ENCODE assay signal across 8 cellular contexts in genomic region chr19:55635856-55636440, GRCh38. TPM values are rescaled to one million over a fixed set of nuclear protein-coding genes. Genes with fewer than 3 reads are reported as not detected.
DNase-seq lines count a peak whose midpoint lies in the region; ATAC-seq and TF ChIP-seq lines count a peak whose summit lies in the region.

No MANE protein-coding gene starts in this region.

- H3K9ac ChIP-seq in skeletal muscle tissue (ENCODE audit: low read depth in 1 of 3, low read length in 3 of 3) = peak overlapping the region; percentile 100

- H3K4me3 Mint-ChIP-seq in activated CD8-positive, alpha-beta T cell treated with anti-CD3 and anti-CD28 coated beads for 36 hours = peak overlapping the region; percentile 99

- CTCF ChIA-PET in activated CD8-positive, alpha-beta T cell treated with anti-CD3 and anti-CD28 coated beads for 36 hours (lab: Charles Lee) = interaction anchor here (1.0 to 6.2 kb wide), 4 partner anchors 9 to 30 kb away, joined by 4 to 45 read pairs (median 12); partner anchors contain the start of genes CCDC106, U2AF2 and ZNF865

- H3K4me1 Mint-ChIP-seq in activated CD8-positive, alpha-beta T cell treated with anti-CD3 and anti-CD28 coated beads for 36 hours (ENCODE audit: low read depth) = peaks cover 56% of the 10 kb centered on the region

- peak; percentile 17 for DNase-seq in H7
- DNase-seq in activated CD8-positive, alpha-beta T cell treated with anti-CD3 and anti-CD28 coated beads for 36 hours = no peak
- peak in 2 of 3 donors; percentile 16 to 29 for DNase-seq in right cardiac atrium
- no peak for DNase-seq in SW480 (ENCODE audit: low spot score)

- POLR2A ChIA-PET in activated CD8-positive, alpha-beta T cell treated with anti-CD3 and anti-CD28 coated beads for 36 hours (lab: Charles Lee) = interaction anchor here (1.0 to 1.2 kb wide), 2 partner anchors 8 to 9 kb away, joined by 3 read pairs; no protein-coding TSS in a partner anchor

- H3K36me3 ChIP-seq in H7 (replicated peaks; ENCODE audit: control insufficient read depth, insufficient read depth, low read length) (no peaks in the 10 kb centered on the region; the same call in none of the 2 replicates), skeletal muscle tissue (ENCODE audit: control insufficient read depth in 3 of 3, insufficient read depth in 3 of 3, low read length in 3 of 3) (peaks cover 0 to 7% (median 2%) of the 10 kb centered on the region in 3 donors)

- no peak for TF ChIP-seq CTCF in activated CD8-positive, alpha-beta T cell treated with anti-CD3 and anti-CD28 coated beads for 36 hours (IDR thresholded peaks at IDR 0.05)

- peaks cover 45% of the 10 kb centered on the region for H3K36me3 Mint-ChIP-seq in activated CD8-positive, alpha-beta T cell treated with anti-CD3 and anti-CD28 coated beads for 36 hours (ENCODE audit: low read depth)

- H3K9me3 Mint-ChIP-seq in activated CD8-positive, alpha-beta T cell treated with anti-CD3 and anti-CD28 coated beads for 36 hours = peaks cover 4% of the 10 kb centered on the region

- H3K27me3 ChIP-seq in H7 (ENCODE audit: control insufficient read depth, insufficient read depth, low read length) (no peaks in the 10 kb centered on the region), right cardiac atrium (ENCODE audit: control insufficient read depth, insufficient read depth) (no peaks in the 10 kb centered on the region), skeletal muscle tissue (ENCODE audit: control insufficient read depth in 3 of 3, insufficient read depth in 3 of 3, low read length in 3 of 3) (no peaks in the 10 kb centered on the region)

- H3K27ac Mint-ChIP-seq in activated CD8-positive, alpha-beta T cell treated with anti-CD3 and anti-CD28 coated beads for 36 hours = peak overlapping the region; percentile 100

- no peak for ATAC-seq in activated CD8-positive, alpha-beta T cell treated with anti-CD3 and anti-CD28 coated beads for 36 hours
- no peak for ATAC-seq in right cardiac atrium
- ATAC-seq in HG02938 (IDR thresholded peaks at IDR 0.05; ENCODE audit: unreplicated experiment) = no peak
- no peak for ATAC-seq in GM19463 (IDR thresholded peaks at IDR 0.05; ENCODE audit: unreplicated experiment)
- no peak for ATAC-seq in HG02798 (IDR thresholded peaks at IDR 0.05; ENCODE audit: poor library complexity, unreplicated experiment)

- WGBS in right cardiac atrium = 63% methylated on average over 7 of the region's 7 CpGs

- no peaks in the 10 kb centered on the region for H3K27me3 Mint-ChIP-seq in activated CD8-positive, alpha-beta T cell treated with anti-CD3 and anti-CD28 coated beads for 36 hours

- intact Hi-C loops in activated CD8-positive, alpha-beta T cell treated with anti-CD3 and anti-CD28 coated beads for 36 hours (cut with micrococcal nuclease) = no loop called here
- intact Hi-C loops in right cardiac atrium (cut with DNase I) = loop anchor here in 2 of 4 donors (10.0 kb wide), 1 partner anchor 121 kb away; no protein-coding TSS in a partner anchor

- H3K4me3 ChIP-seq in H7 (ENCODE audit: insufficient read depth, low read depth, low read length) = peak overlapping the region; percentile 92
- H3K4me3 ChIP-seq in right cardiac atrium (ENCODE audit: low read length) = peak overlapping the region; percentile 98
- peak overlapping the region; percentile 100 for H3K4me3 ChIP-seq in skeletal muscle tissue (ENCODE audit: low read length in 3 of 3)

- H3K9me3 ChIP-seq in right cardiac atrium (ENCODE audit: control insufficient read depth, low read length) = no peaks in the 10 kb centered on the region
- H3K9me3 ChIP-seq in skeletal muscle tissue (ENCODE audit: control insufficient read depth in 3 of 3, low read length in 3 of 3) = no peaks in the 10 kb centered on the region

- H3K27ac ChIP-seq in right cardiac atrium (ENCODE audit: low read length) = peak overlapping the region; percentile 100
- peak overlapping the region; percentile 99 for H3K27ac ChIP-seq in skeletal muscle tissue (ENCODE audit: low read depth, low read length)

- peaks cover 17% of the 10 kb centered on the region for H3K4me1 ChIP-seq in right cardiac atrium (ENCODE audit: control insufficient read depth, insufficient read depth, low read length)
- H3K4me1 ChIP-seq in skeletal muscle tissue (ENCODE audit: control insufficient read depth in 3 of 3, insufficient read depth in 3 of 3, low read length in 3 of 3) = peaks cover 48 to 63% (median 62%) of the 10 kb centered on the region in 3 donors

RNA-seq across cellular contexts. Expression of gene ZNF580, which starts 4.9 kb away (rescaled TPM):
- total RNA-seq in H7 (2014; rRNA removed; shearing (Covaris generic)) = 16.0 and 25.0 TPM in 2 replicates
- 10 to 100 TPM; 24.8 to 26.2 TPM for total RNA-seq in activated CD8-positive, alpha-beta T cell treated with anti-CD3 and anti-CD28 coated beads for 36 hours
- total RNA-seq in right cardiac atrium (10 to 100 TPM; 23.7 to 32.0 (median 28.9) TPM), skeletal muscle tissue (2.1 TPM)
- polyA plus RNA-seq in right cardiac atrium = 18.7 TPM

RNA-seq across cellular contexts. Expression of gene ZNF581, which starts 7.5 kb away (rescaled TPM):
- total RNA-seq in H7 (2014; rRNA removed; shearing (Covaris generic)) = 64.7 and 67.0 TPM in 2 replicates
- total RNA-seq in activated CD8-positive, alpha-beta T cell treated with anti-CD3 and anti-CD28 coated beads for 36 hours = 10 to 100 TPM; 30.4 to 34.5 TPM
- 10 to 100 TPM in 1 of 4 donors, 1 to 10 TPM in 3; 7.7 to 12.5 (median 9.3) TPM for total RNA-seq in right cardiac atrium
- 6.3 TPM for polyA plus RNA-seq in right cardiac atrium
- 17.2 TPM for total RNA-seq in skeletal muscle tissue

RNA-seq across cellular contexts. Expression of gene ZNF784, which starts 11.6 kb away (rescaled TPM):
- total RNA-seq in H7 (2014; rRNA removed; shearing (Covaris generic)) = 9.8 and 12.5 TPM in 2 replicates
- 1 to 10 TPM; 3.6 to 3.7 TPM for total RNA-seq in activated CD8-positive, alpha-beta T cell treated with anti-CD3 and anti-CD28 coated beads for 36 hours
- total RNA-seq in right cardiac atrium (10 to 100 TPM; 11.5 to 16.3 (median 13.3) TPM), skeletal muscle tissue (8.9 TPM)
- polyA plus RNA-seq in right cardiac atrium = 13.0 TPM

RNA-seq across cellular contexts. Expression of gene CCDC106, which starts 12.1 kb away (rescaled TPM):
- total RNA-seq in H7 (2014; rRNA removed; shearing (Covaris generic)) = 13.2 and 14.4 TPM in 2 replicates
- total RNA-seq in activated CD8-positive, alpha-beta T cell treated with anti-CD3 and anti-CD28 coated beads for 36 hours = 10 to 100 TPM in 1 of 2 experiments, 1 to 10 TPM in 1; 8.8 to 11.2 TPM
- total RNA-seq in right cardiac atrium (10 to 100 TPM; 23.6 to 26.6 (median 24.3) TPM), skeletal muscle tissue (3.1 TPM)
- 30.4 TPM for polyA plus RNA-seq in right cardiac atrium

RNA-seq across cellular contexts. Expression of gene U2AF2, which starts 18.9 kb away (rescaled TPM):
- total RNA-seq in H7 (2014; rRNA removed; shearing (Covaris generic)) = 231 and 289 TPM in 2 replicates
- total RNA-seq in activated CD8-positive, alpha-beta T cell treated with anti-CD3 and anti-CD28 coated beads for 36 hours = 100 to 1,000 TPM; 304 to 306 TPM
- 100 to 1,000 TPM in 1 of 4 donors, 10 to 100 TPM in 3; 87.5 to 101 (median 90.4) TPM for total RNA-seq in right cardiac atrium
- polyA plus RNA-seq in right cardiac atrium = 76.0 TPM
- total RNA-seq in skeletal muscle tissue = 52.2 TPM

Comparison
In these comparisons a context has a peak if more than half of its experiments do, and no peak if none do; other contexts are left out.
1. DNase-seq: peak in H7 (single experiment) and right cardiac atrium (2 of 3); none in activated CD8-positive, alpha-beta T cell treated with anti-CD3 and anti-CD28 coated beads for 36 hours (single experiment) and SW480 (single experiment).
2. Peak in every context shown above with its lines, with median percentiles within 50 percentile points of each other: H3K4me3 ChIP-seq.